ENCODE assay signal across 21 cellular contexts in the genomic region with DNA sequence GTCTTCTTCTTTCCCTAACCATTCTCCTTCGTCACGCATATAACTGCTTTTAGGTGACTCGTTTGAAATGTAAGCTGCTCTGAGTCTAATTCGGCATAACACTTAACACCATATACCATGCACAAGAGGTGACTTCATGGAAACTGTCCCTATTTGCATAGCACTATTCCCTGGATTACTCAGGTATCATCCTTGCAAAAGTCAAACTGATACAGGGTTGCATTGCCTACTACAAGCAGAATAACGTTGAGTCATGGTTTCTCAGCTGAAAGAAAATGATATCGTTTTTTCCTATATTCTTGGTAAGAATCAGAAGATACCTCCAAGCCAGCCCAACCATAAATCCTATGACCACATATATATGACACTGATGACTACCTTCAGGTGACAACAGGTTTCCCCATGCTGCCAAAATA.
DNase-seq lines count a peak whose midpoint lies in the region; ATAC-seq, FAIRE-seq and TF ChIP-seq lines count a peak whose summit lies in the region.
"Had no signal": no experiment of that assay in that cellular context is flagged by ENCODE, and none has a peak within 500 bp of the region (broad histone marks: within the 10 kb centered on the region; RNA-seq: fewer than 3 reads in every experiment).

No MANE protein-coding gene starts in this region.

- no peak overlapping the region for H3K27ac Mint-ChIP-seq in activated naive CD4-positive, alpha-beta T cell treated with anti-CD3 and anti-CD28 coated beads for 36 hours
- peak overlapping the region; percentile 83 for H3K27ac Mint-ChIP-seq in activated T-helper 1 cell treated with anti-CD3 and anti-CD28 coated beads, Interleukin-12 subunit alpha, Interleukin-12 subunit beta, Interleukin-2, Interleukin-4 antibody, amounts not matched to agents 30 ng/mL and 10 ng/mL and 1 ng/mL, durations not matched to agents 14 hours and 24 hours and 36 hours
- H3K27ac Mint-ChIP-seq: CD4-positive, alpha-beta T cell; WTC11 had no signal

- H3K4me1 Mint-ChIP-seq in activated naive CD4-positive, alpha-beta T cell treated with anti-CD3 and anti-CD28 coated beads for 36 hours (ENCODE audit: low read depth), result peaks cover 21% of the 10 kb centered on the region
- peaks cover 45% of the 10 kb centered on the region for H3K4me1 Mint-ChIP-seq in activated T-helper 1 cell treated with anti-CD3 and anti-CD28 coated beads, Interleukin-12 subunit alpha, Interleukin-12 subunit beta, Interleukin-2, Interleukin-4 antibody, amounts not matched to agents 30 ng/mL and 10 ng/mL and 1 ng/mL, durations not matched to agents 14 hours and 24 hours and 36 hours (ENCODE audit: low read depth)

- no peak overlapping the region for H3K4me3 ChIP-seq in SK-N-SH (ENCODE audit: low read depth in 2 of 2, low read length in 1 of 2)
- H3K4me3 ChIP-seq: heart left ventricle, left ventricle myocardium inferior, mucosa of descending colon, prostate gland, testis had no signal

- no peaks in the 10 kb centered on the region for H3K9me3 Mint-ChIP-seq in activated naive CD4-positive, alpha-beta T cell treated with anti-CD3 and anti-CD28 coated beads for 36 hours
- no peaks in the 10 kb centered on the region for H3K9me3 Mint-ChIP-seq in activated T-helper 1 cell treated with anti-CD3 and anti-CD28 coated beads, Interleukin-12 subunit alpha, Interleukin-12 subunit beta, Interleukin-2, Interleukin-4 antibody, amounts not matched to agents 30 ng/mL and 10 ng/mL and 1 ng/mL, durations not matched to agents 14 hours and 24 hours and 36 hours
- H3K9me3 Mint-ChIP-seq: CD4-positive, alpha-beta T cell; WTC11 had no signal

- TF ChIP-seq EP300 in SK-N-SH (IDR thresholded peaks at IDR 0.05; ENCODE audit: borderline replicate concordance in 1 of 2, low read depth in 1 of 2, low read length in 1 of 2), result no peak

- H4K20me1 ChIP-seq in SK-N-SH (ENCODE audit: insufficient read depth), result no peaks in the 10 kb centered on the region

- H3K4me1 ChIP-seq in SK-N-SH (ENCODE audit: control insufficient read depth in 1 of 2, insufficient read depth in 2 of 2, low read depth in 1 of 2, low read length in 1 of 2), result no peaks in the 10 kb centered on the region
- H3K4me1 ChIP-seq: prostate gland, testis had no signal

- peak; percentile 94 for ATAC-seq in stimulated activated naive CD8-positive, alpha-beta T cell treated with anti-CD3 and anti-CD28 coated beads, Interleukin-15, Interleukin-2, amounts not matched to agents 100 U/mL and 50 U/mL, for 24 hours
- ATAC-seq: heart left ventricle, WTC11 had no signal

- H3K9me2 ChIP-seq in SK-N-SH, result no peaks in the 10 kb centered on the region

- H3K36me3 Mint-ChIP-seq in activated naive CD4-positive, alpha-beta T cell treated with anti-CD3 and anti-CD28 coated beads for 36 hours (ENCODE audit: low read depth), result no peaks in the 10 kb centered on the region
- peaks cover 29% of the 10 kb centered on the region for H3K36me3 Mint-ChIP-seq in activated T-helper 1 cell treated with anti-CD3 and anti-CD28 coated beads, Interleukin-12 subunit alpha, Interleukin-12 subunit beta, Interleukin-2, Interleukin-4 antibody, amounts not matched to agents 30 ng/mL and 10 ng/mL and 1 ng/mL, durations not matched to agents 14 hours and 24 hours and 36 hours (ENCODE audit: low read depth)
- H3K36me3 Mint-ChIP-seq: WTC11 had no signal

- H3K36me3 ChIP-seq in SK-N-SH (replicated peaks in 1 of 2; ENCODE audit: control insufficient read depth in 1 of 2, insufficient read depth in 2 of 2, low read length in 1 of 2), result peaks cover 0 to 3% of the 10 kb centered on the region in 2 experiments
- H3K36me3 ChIP-seq: heart left ventricle, left ventricle myocardium inferior, prostate gland had no signal

- H3K4me2 ChIP-seq in SK-N-SH, result no peak overlapping the region

- H3K79me2 ChIP-seq in SK-N-SH (ENCODE audit: insufficient read depth), result no peaks in the 10 kb centered on the region; the same call in none of the 2 replicates

- POLR2A ChIA-PET in SK-N-SH (lab: Yijun Ruan, JAX), result no interaction called here

- H3K9ac ChIP-seq in SK-N-SH, result no peak overlapping the region

- peak; percentile 27 for FAIRE-seq in H54 (lab: Jason Lieb, UNC)
- FAIRE-seq: bronchial epithelial cell, small intestine had no signal

- H3K4me3 Mint-ChIP-seq in activated naive CD4-positive, alpha-beta T cell treated with anti-CD3 and anti-CD28 coated beads for 36 hours, result no peak overlapping the region
- H3K4me3 Mint-ChIP-seq in activated T-helper 1 cell treated with anti-CD3 and anti-CD28 coated beads, Interleukin-12 subunit alpha, Interleukin-12 subunit beta, Interleukin-2, Interleukin-4 antibody, amounts not matched to agents 30 ng/mL and 10 ng/mL and 1 ng/mL, durations not matched to agents 14 hours and 24 hours and 36 hours, result no peak overlapping the region
- H3K4me3 Mint-ChIP-seq: CD4-positive, alpha-beta T cell; WTC11 had no signal

- TF ChIP-seq POLR2A in H54 (IDR thresholded peaks at IDR 0.05; ENCODE audit: low read depth, low read length), result no peak

- H3K27me3 ChIP-seq in SK-N-SH (ENCODE audit: insufficient read depth), result no peaks in the 10 kb centered on the region
- H3K27me3 ChIP-seq: heart left ventricle, testis had no signal

- no peak overlapping the region for H3K27ac ChIP-seq in SK-N-SH (ENCODE audit: low read depth in 2 of 2, low read length in 1 of 2)
- H3K27ac ChIP-seq: heart left ventricle, left ventricle myocardium inferior, prostate gland, testis had no signal

- CTCF ChIA-PET in activated naive CD4-positive, alpha-beta T cell treated with anti-CD3 and anti-CD28 coated beads for 36 hours (lab: Charles Lee), result interaction anchor here (0.6 to 2.9 kb wide), 5 partner anchors 20 to 165 kb away, joined by 3 to 13 read pairs (median 5); no protein-coding TSS in a partner anchor
- CTCF ChIA-PET in SK-N-SH (lab: Yijun Ruan, JAX), result no interaction called here

- H2AFZ ChIP-seq in SK-N-SH (ENCODE audit: low read depth), result no peak overlapping the region

- H3K27me3 Mint-ChIP-seq in activated naive CD4-positive, alpha-beta T cell treated with anti-CD3 and anti-CD28 coated beads for 36 hours (ENCODE audit: low read depth), result no peaks in the 10 kb centered on the region
- no peaks in the 10 kb centered on the region for H3K27me3 Mint-ChIP-seq in activated T-helper 1 cell treated with anti-CD3 and anti-CD28 coated beads, Interleukin-12 subunit alpha, Interleukin-12 subunit beta, Interleukin-2, Interleukin-4 antibody, amounts not matched to agents 30 ng/mL and 10 ng/mL and 1 ng/mL, durations not matched to agents 14 hours and 24 hours and 36 hours (ENCODE audit: insufficient read depth)
- H3K27me3 Mint-ChIP-seq: CD4-positive, alpha-beta T cell had no signal

- 85% methylated on average over 6 of the region's 6 CpGs for WGBS in SK-N-SH (ENCODE audit: low lambda C conversion rate)

- no peaks in the 10 kb centered on the region for H3K9me3 ChIP-seq in SK-N-SH
- H3K9me3 ChIP-seq: heart left ventricle, left ventricle myocardium inferior, mucosa of descending colon, prostate gland, testis had no signal

- TF ChIP-seq CTCF in SK-N-SH (IDR thresholded peaks at IDR 0.05), result no peak

- peak; percentile 22 for DNase-seq in activated naive CD4-positive, alpha-beta T cell treated with anti-CD3 and anti-CD28 coated beads for 36 hours
- DNase-seq in activated naive CD4-positive, alpha-beta T cell (lab: John Stamatoyannopoulos, UW), result no peak
- no peak for DNase-seq in H54 (ENCODE audit: insufficient read length, low spot score)
- no peak for DNase-seq in activated T-helper 1 cell treated with anti-CD3 and anti-CD28 coated beads, Interleukin-12 subunit alpha, Interleukin-12 subunit beta, Interleukin-2, Interleukin-4 antibody, amounts not matched to agents 30 ng/mL and 10 ng/mL and 1 ng/mL, durations not matched to agents 14 hours and 24 hours and 36 hours (ENCODE audit: low spot score)
- no peak for DNase-seq in stimulated activated naive CD8-positive, alpha-beta T cell treated with anti-CD3 and anti-CD28 coated beads, Interleukin-15, Interleukin-2, amounts not matched to agents 100 U/mL and 50 U/mL, for 24 hours
- DNase-seq in SK-N-SH, result no peak
- no peak for DNase-seq in NCI-H2227 (lab: John Stamatoyannopoulos, UW; ENCODE audit: unreplicated experiment)
- DNase-seq: activated CD8-positive, alpha-beta memory T cell treated with anti-CD3 and anti-CD28 coated beads, Interleukin-2, amount 50 U/mL, for 4 hours; CD4-positive, alpha-beta T cell; DMS79; heart left ventricle; left ventricle myocardium inferior; mucosa of descending colon; NCI-H1105 treated with DMSO at 0.1 percent for 48 hours; NCI-H748 treated with DMSO at 0.1 percent for 48 hours; OCI-M1; small intestine; testis had no signal

- no peaks in the 10 kb centered on the region for H3F3A ChIP-seq in SK-N-SH (replicated peaks; ENCODE audit: insufficient read depth)

- intact Hi-C loops in activated naive CD4-positive, alpha-beta T cell treated with anti-CD3 and anti-CD28 coated beads for 36 hours (cut with micrococcal nuclease), result loop anchor here (1.0 to 5.0 kb wide), 7 partner anchors 22 to 228 kb away; a partner anchor contains a TSS
- intact Hi-C loops in activated T-helper 1 cell treated with anti-CD3 and anti-CD28 coated beads, Interleukin-12 subunit alpha, Interleukin-12 subunit beta, Interleukin-2, Interleukin-4 antibody, amounts not matched to agents 30 ng/mL and 10 ng/mL and 1 ng/mL, durations not matched to agents 14 hours and 24 hours and 36 hours (cut with micrococcal nuclease), result loop anchor here (1.0 to 5.0 kb wide), 11 partner anchors 9 to 228 kb away; a partner anchor contains a TSS

- TF ChIP-seq RAD21 in SK-N-SH (IDR thresholded peaks at IDR 0.05; ENCODE audit: low read length), result no peak

TF ChIP-seq in SK-N-SH, 30 proteins besides CTCF, POLR2A, EP300 and RAD21:
- no peak for TF ChIP-seq FOXM1 (IDR thresholded peaks at IDR 0.05; ENCODE audit: low read depth)
- TF ChIP-seq RFX5 (IDR thresholded peaks at IDR 0.05; ENCODE audit: low read length), result no peak
- no peak for TF ChIP-seq NRF1 (IDR thresholded peaks at IDR 0.05; ENCODE audit: low read depth, low read length)
- no peak for TF ChIP-seq MXI1 (IDR thresholded peaks at IDR 0.05; ENCODE audit: low read depth, low read length)
- no peak for TF ChIP-seq TCF12 (IDR thresholded peaks at IDR 0.05)
- TF ChIP-seq, protein P1, sequence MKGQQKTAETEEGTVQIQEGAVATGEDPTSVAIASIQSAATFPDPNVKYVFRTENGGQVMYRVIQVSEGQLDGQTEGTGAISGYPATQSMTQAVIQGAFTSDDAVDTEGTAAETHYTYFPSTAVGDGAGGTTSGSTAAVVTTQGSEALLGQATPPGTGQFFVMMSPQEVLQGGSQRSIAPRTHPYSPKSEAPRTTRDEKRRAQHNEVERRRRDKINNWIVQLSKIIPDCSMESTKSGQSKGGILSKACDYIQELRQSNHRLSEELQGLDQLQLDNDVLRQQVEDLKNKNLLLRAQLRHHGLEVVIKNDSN (IDR thresholded peaks at IDR 0.05; ENCODE audit: borderline replicate concordance, low read depth), result no peak
